7 cellular contexts compared by ENCODE assay signal in the genomic region with DNA sequence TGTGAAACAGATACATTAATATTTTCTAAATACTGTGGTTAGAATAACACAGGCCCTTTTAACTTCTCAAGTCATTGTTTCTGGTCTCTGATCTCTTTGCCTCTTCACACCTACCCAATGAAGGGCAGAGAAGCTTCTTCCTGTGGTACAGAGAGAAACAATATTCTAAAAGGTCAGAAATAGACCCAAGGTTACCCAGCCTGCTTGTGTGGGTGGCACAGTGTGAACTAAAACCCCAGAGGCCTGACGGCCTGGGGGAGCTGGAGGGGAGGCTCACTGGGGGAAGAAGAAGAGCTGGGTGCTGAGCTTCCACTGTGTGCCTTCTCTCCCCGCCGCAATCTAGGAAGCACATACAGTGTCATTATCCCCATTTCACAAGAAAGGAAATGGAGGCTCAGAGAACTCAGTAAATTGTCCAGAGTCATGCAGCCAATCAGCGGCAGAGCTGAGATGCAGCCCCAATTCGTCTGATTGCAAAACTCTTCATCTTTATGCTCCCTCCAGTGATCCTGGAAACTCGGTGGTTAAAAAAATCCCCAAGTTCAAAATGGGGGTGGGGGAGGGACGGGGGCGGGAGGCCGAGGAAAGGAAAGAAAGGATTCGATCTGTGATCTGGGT.
DNase-seq lines count a peak whose midpoint lies in the region; ATAC-seq and TF ChIP-seq lines count a peak whose summit lies in the region.

No MANE protein-coding gene starts in this region.

- no peaks in the 10 kb centered on the region for H3K9me2 ChIP-seq in SK-N-SH

- no peak overlapping the region for H3K4me3 ChIP-seq in SK-N-SH (ENCODE audit: low read depth in 2 of 2, low read length in 1 of 2)

- H3K4me2 ChIP-seq in SK-N-SH: no peak overlapping the region

- TF ChIP-seq CTCF in SK-N-SH (IDR thresholded peaks at IDR 0.05): no peak

- no peaks in the 10 kb centered on the region for H3K9me3 ChIP-seq in SK-N-SH

- H3K27ac Mint-ChIP-seq in activated T-helper 17 cell treated with anti-CD3 and anti-CD28 coated beads, Interleukin-2, amount 50 U/mL, for 72 hours: no peak overlapping the region

- peaks cover 6% of the 10 kb centered on the region for H3K4me1 Mint-ChIP-seq in activated T-helper 17 cell treated with anti-CD3 and anti-CD28 coated beads, Interleukin-2, amount 50 U/mL, for 72 hours

- peak; percentile 65 for ATAC-seq in GM18907 (IDR thresholded peaks at IDR 0.05; ENCODE audit: unreplicated experiment)
- peak; percentile 75 for ATAC-seq in HG02678 (IDR thresholded peaks at IDR 0.05; ENCODE audit: unreplicated experiment)
- ATAC-seq in activated T-helper 17 cell treated with anti-CD3 and anti-CD28 coated beads, Interleukin-2, amount 50 U/mL, for 72 hours (replicated peaks): peak; percentile 43

- H4K20me1 ChIP-seq in SK-N-SH (ENCODE audit: insufficient read depth): no peaks in the 10 kb centered on the region

- H3K36me3 Mint-ChIP-seq in activated T-helper 17 cell treated with anti-CD3 and anti-CD28 coated beads, Interleukin-2, amount 50 U/mL, for 72 hours (ENCODE audit: low read depth): no peaks in the 10 kb centered on the region

- no peak overlapping the region for H2AFZ ChIP-seq in SK-N-SH (ENCODE audit: low read depth)

- no peak for TF ChIP-seq EP300 in SK-N-SH (IDR thresholded peaks at IDR 0.05; ENCODE audit: borderline replicate concordance in 1 of 2, low read depth in 1 of 2, low read length in 1 of 2)

- 84% methylated on average over 10 of the region's 10 CpGs for WGBS in SK-N-SH (ENCODE audit: low lambda C conversion rate)

- H3K27me3 Mint-ChIP-seq in activated T-helper 17 cell treated with anti-CD3 and anti-CD28 coated beads, Interleukin-2, amount 50 U/mL, for 72 hours: peaks cover 6% of the 10 kb centered on the region

- H3K36me3 ChIP-seq in SK-N-SH (replicated peaks in 1 of 2; ENCODE audit: control insufficient read depth in 1 of 2, insufficient read depth in 2 of 2, low read length in 1 of 2): no peaks in the 10 kb centered on the region

- H3K4me1 ChIP-seq in SK-N-SH (ENCODE audit: control insufficient read depth in 1 of 2, insufficient read depth in 2 of 2, low read depth in 1 of 2, low read length in 1 of 2): peaks cover 0 to 51% of the 10 kb centered on the region in 2 experiments; a peak in 3 of 4 replicates

- H3K79me2 ChIP-seq in SK-N-SH (ENCODE audit: insufficient read depth): no peaks in the 10 kb centered on the region

- DNase-seq in putamen (ENCODE audit: low spot score) (peak; percentile 52), SK-N-SH (no peak), NCI-H446 treated with DMSO at 0.1 percent for 48 hours (lab: John Stamatoyannopoulos, UW) (no peak), pons (ENCODE audit: low spot score) (no peak)

- no peak overlapping the region for H3K9ac ChIP-seq in SK-N-SH

- no peak for TF ChIP-seq RAD21 in SK-N-SH (IDR thresholded peaks at IDR 0.05; ENCODE audit: low read length)

- no peaks in the 10 kb centered on the region for H3K27me3 ChIP-seq in SK-N-SH (ENCODE audit: insufficient read depth)

- H3K9me3 Mint-ChIP-seq in activated T-helper 17 cell treated with anti-CD3 and anti-CD28 coated beads, Interleukin-2, amount 50 U/mL, for 72 hours: no peaks in the 10 kb centered on the region

- CTCF ChIA-PET in SK-N-SH (lab: Yijun Ruan, JAX): interaction anchor here (1.2 kb wide), 1 partner anchor 124 kb away, joined by 4 read pairs; no protein-coding TSS in a partner anchor

- H3K4me3 Mint-ChIP-seq in activated T-helper 17 cell treated with anti-CD3 and anti-CD28 coated beads, Interleukin-2, amount 50 U/mL, for 72 hours: no peak overlapping the region

- POLR2A ChIA-PET in SK-N-SH (lab: Yijun Ruan, JAX): no interaction called here

- H3F3A ChIP-seq in SK-N-SH (replicated peaks; ENCODE audit: insufficient read depth): peaks cover 2% of the 10 kb centered on the region

- no peak overlapping the region for H3K27ac ChIP-seq in SK-N-SH (ENCODE audit: low read depth in 2 of 2, low read length in 1 of 2)

TF ChIP-seq in SK-N-SH, 30 proteins besides CTCF, POLR2A, EP300 and RAD21:
- TF ChIP-seq GATA2 (CRISPR knock-in tag; IDR thresholded peaks at IDR 0.05): no peak
- TF ChIP-seq, protein P1, sequence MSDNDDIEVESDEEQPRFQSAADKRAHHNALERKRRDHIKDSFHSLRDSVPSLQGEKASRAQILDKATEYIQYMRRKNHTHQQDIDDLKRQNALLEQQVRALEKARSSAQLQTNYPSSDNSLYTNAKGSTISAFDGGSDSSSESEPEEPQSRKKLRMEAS (IDR thresholded peaks at IDR 0.05; ENCODE audit: low read depth): no peak
- TF ChIP-seq FOXM1 (IDR thresholded peaks at IDR 0.05; ENCODE audit: low read depth): no peak
- TF ChIP-seq, protein P2, sequence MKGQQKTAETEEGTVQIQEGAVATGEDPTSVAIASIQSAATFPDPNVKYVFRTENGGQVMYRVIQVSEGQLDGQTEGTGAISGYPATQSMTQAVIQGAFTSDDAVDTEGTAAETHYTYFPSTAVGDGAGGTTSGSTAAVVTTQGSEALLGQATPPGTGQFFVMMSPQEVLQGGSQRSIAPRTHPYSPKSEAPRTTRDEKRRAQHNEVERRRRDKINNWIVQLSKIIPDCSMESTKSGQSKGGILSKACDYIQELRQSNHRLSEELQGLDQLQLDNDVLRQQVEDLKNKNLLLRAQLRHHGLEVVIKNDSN (IDR thresholded peaks at IDR 0.05; ENCODE audit: borderline replicate concordance, low read depth): no peak
- TF ChIP-seq, protein P3, sequence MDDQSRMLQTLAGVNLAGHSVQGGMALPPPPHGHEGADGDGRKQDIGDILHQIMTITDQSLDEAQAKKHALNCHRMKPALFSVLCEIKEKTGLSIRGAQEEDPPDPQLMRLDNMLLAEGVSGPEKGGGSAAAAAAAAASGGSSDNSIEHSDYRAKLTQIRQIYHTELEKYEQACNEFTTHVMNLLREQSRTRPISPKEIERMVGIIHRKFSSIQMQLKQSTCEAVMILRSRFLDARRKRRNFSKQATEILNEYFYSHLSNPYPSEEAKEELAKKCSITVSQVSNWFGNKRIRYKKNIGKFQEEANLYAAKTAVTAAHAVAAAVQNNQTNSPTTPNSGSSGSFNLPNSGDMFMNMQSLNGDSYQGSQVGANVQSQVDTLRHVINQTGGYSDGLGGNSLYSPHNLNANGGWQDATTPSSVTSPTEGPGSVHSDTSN (IDR thresholded peaks at IDR 0.05): no peak
- TF ChIP-seq, protein P4, sequence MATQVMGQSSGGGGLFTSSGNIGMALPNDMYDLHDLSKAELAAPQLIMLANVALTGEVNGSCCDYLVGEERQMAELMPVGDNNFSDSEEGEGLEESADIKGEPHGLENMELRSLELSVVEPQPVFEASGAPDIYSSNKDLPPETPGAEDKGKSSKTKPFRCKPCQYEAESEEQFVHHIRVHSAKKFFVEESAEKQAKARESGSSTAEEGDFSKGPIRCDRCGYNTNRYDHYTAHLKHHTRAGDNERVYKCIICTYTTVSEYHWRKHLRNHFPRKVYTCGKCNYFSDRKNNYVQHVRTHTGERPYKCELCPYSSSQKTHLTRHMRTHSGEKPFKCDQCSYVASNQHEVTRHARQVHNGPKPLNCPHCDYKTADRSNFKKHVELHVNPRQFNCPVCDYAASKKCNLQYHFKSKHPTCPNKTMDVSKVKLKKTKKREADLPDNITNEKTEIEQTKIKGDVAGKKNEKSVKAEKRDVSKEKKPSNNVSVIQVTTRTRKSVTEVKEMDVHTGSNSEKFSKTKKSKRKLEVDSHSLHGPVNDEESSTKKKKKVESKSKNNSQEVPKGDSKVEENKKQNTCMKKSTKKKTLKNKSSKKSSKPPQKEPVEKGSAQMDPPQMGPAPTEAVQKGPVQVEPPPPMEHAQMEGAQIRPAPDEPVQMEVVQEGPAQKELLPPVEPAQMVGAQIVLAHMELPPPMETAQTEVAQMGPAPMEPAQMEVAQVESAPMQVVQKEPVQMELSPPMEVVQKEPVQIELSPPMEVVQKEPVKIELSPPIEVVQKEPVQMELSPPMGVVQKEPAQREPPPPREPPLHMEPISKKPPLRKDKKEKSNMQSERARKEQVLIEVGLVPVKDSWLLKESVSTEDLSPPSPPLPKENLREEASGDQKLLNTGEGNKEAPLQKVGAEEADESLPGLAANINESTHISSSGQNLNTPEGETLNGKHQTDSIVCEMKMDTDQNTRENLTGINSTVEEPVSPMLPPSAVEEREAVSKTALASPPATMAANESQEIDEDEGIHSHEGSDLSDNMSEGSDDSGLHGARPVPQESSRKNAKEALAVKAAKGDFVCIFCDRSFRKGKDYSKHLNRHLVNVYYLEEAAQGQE (IDR thresholded peaks at IDR 0.05; ENCODE audit: low read depth, low read length): no peak
TF ChIP-seq in SK-N-SH: peak in this region for 0.
